ENCODE assay signal across 23 cellular contexts in genomic region chr3:117117188-117117936, GRCh38.
DNase-seq lines count a peak whose midpoint lies in the region; ATAC-seq, FAIRE-seq and TF ChIP-seq lines count a peak whose summit lies in the region.
"Had no signal": no experiment of that assay in that cellular context is flagged by ENCODE, and none has a peak within 500 bp of the region (broad histone marks: within the 10 kb centered on the region; RNA-seq: fewer than 3 reads in every experiment).

No MANE protein-coding gene starts in this region.

- H3K79me2 ChIP-seq in H1 (ENCODE audit: control insufficient read depth in 1 of 2, insufficient read depth in 2 of 2, low read length in 2 of 2) (no peaks in the 10 kb centered on the region), neural progenitor cell (ENCODE audit: low read depth) (no peaks in the 10 kb centered on the region), HepG2 (ENCODE audit: insufficient read depth, low read length) (no peaks in the 10 kb centered on the region)

- no peaks in the 10 kb centered on the region for H3K23me2 ChIP-seq in H1 (ENCODE audit: low read depth, low read length)

- H3K4me1 ChIP-seq in IMR-90 (ENCODE audit: control insufficient read depth, insufficient read depth, low read length) (peaks cover 2% of the 10 kb centered on the region; the same call in 1 of the 2 replicates), H1 (replicated peaks in 1 of 4; ENCODE audit: control insufficient read depth in 3 of 4, insufficient read depth in 4 of 4, low read length in 3 of 4) (peaks cover 0 to 6% (median 4%) of the 10 kb centered on the region in 4 experiments; a peak in 3 of 7 replicates), neural progenitor cell (peaks cover 35% of the 10 kb centered on the region), HepG2 (ENCODE audit: insufficient read depth, low read length) (no peaks in the 10 kb centered on the region)

- no peak overlapping the region for H3K18ac ChIP-seq in IMR-90 (ENCODE audit: low read depth, low read length)
- H3K18ac ChIP-seq in H1 (ENCODE audit: extremely low read depth, low read length), result no peak overlapping the region

- H2BK20ac ChIP-seq in IMR-90 (ENCODE audit: low read depth, low read length), result no peak overlapping the region
- no peak overlapping the region for H2BK20ac ChIP-seq in H1 (ENCODE audit: low read length)

- H2AK5ac ChIP-seq in IMR-90 (ENCODE audit: low read depth, low read length) (no peak overlapping the region), H1 (ENCODE audit: low read depth, low read length) (no peak overlapping the region)

- H4K5ac ChIP-seq in IMR-90 (ENCODE audit: low read depth, low read length) (no peak overlapping the region), H1 (ENCODE audit: insufficient read length, low read depth, low read length) (no peak overlapping the region)

- H3K9me3 ChIP-seq in IMR-90 (ENCODE audit: control insufficient read depth, insufficient read depth, low read length) (no peaks in the 10 kb centered on the region), H1 (ENCODE audit: insufficient read depth in 2 of 2, low read depth in 1 of 2, low read length in 1 of 2) (no peaks in the 10 kb centered on the region), neural progenitor cell (ENCODE audit: low read depth) (no peaks in the 10 kb centered on the region), HepG2 (ENCODE audit: low read length) (no peaks in the 10 kb centered on the region)
- H3K9me3 ChIP-seq: HAP-1, SJSA1 had no signal

- H3K27me3 Mint-ChIP-seq in neural progenitor cell (ENCODE audit: insufficient read depth, low read depth), result peaks cover 2% of the 10 kb centered on the region
- H3K27me3 Mint-ChIP-seq: IgD-negative memory B cell had no signal

- TF ChIP-seq RAD21 in IMR-90 (IDR thresholded peaks at IDR 0.05; ENCODE audit: low read length), result no peak
- no peak for TF ChIP-seq RAD21 in H1 (IDR thresholded peaks at IDR 0.05 in 1 of 2, conservative IDR thresholded peaks at IDR 0.05 in 1 of 2; ENCODE audit: low read depth in 2 of 2, low read length in 2 of 2)
- TF ChIP-seq RAD21 in HepG2 (CRISPR knock-in tag; IDR thresholded peaks at IDR 0.05), result no peak

- intact Hi-C loops in IMR-90 (cut with micrococcal nuclease) (no loop called here), HepG2 (cut with micrococcal nuclease; ENCODE audit: unreplicated experiment) (no loop called here)

- FAIRE-seq in H1 (lab: Jason Lieb, UNC), result no peak
- FAIRE-seq in HepG2 (lab: Jason Lieb, UNC), result no peak
- FAIRE-seq: RCC 7860 had no signal

- TF ChIP-seq POLR2A in IMR-90 (IDR thresholded peaks at IDR 0.05; ENCODE audit: low read depth, low read length) (no peak), H1 (IDR thresholded peaks at IDR 0.05; ENCODE audit: control extremely low read depth in 1 of 2, low read depth in 2 of 2, low read length in 2 of 2) (no peak), HepG2 (IDR thresholded peaks at IDR 0.05; ENCODE audit: insufficient read depth in 1 of 2, low read depth in 2 of 2, low read length in 2 of 2) (no peak)

- H3K23ac ChIP-seq in IMR-90 (ENCODE audit: low read depth, low read length) (no peak overlapping the region), H1 (ENCODE audit: insufficient read length) (no peak overlapping the region)

- H2BK15ac ChIP-seq in IMR-90 (ENCODE audit: low read depth, low read length) (no peak overlapping the region), H1 (ENCODE audit: low read length) (no peak overlapping the region)

- no peak overlapping the region for H3K4ac ChIP-seq in IMR-90 (ENCODE audit: low read depth, low read length)
- no peak overlapping the region for H3K4ac ChIP-seq in H1 (replicated peaks; ENCODE audit: insufficient read length, low read depth, low read length)

- H3K56ac ChIP-seq in IMR-90 (ENCODE audit: extremely low read depth, insufficient read depth, low read length) (no peak overlapping the region), H1 (replicated peaks; ENCODE audit: insufficient read length, low read depth, low read length) (no peak overlapping the region)

- H3K4me3 ChIP-seq in IMR-90 (ENCODE audit: insufficient read depth, low read depth, low read length) (no peak overlapping the region), H1 (ENCODE audit: extremely low read depth in 1 of 4, insufficient read depth in 2 of 4, low read depth in 3 of 4, low read length in 4 of 4) (no peak overlapping the region), neural progenitor cell (no peak overlapping the region), HepG2 (replicated peaks in 1 of 3; ENCODE audit: insufficient read depth in 1 of 3, low read depth in 2 of 3, low read length in 3 of 3) (no peak overlapping the region)
- H3K4me3 ChIP-seq: HAP-1, SJSA1 had no signal

- ATAC-seq in IMR-90 (ENCODE audit: low read depth) (no peak; the same call in 1 of the 2 replicates), HepG2 (no peak)

- no peak overlapping the region for H2BK12ac ChIP-seq in H1 (ENCODE audit: low read depth, low read length)

- WGBS in IMR-90 (ENCODE audit: extremely low coverage in 2 of 2, insufficient read length in 1 of 2), 2 experiments, result no CpG with 5 or more reads among the region's 2 CpGs
- 85% methylated on average over 2 of the region's 2 CpGs; no CpG with 5 or more reads in 1 of the 2 experiments for WGBS in H1 (ENCODE audit: extremely low coverage in 1 of 2, insufficient coverage in 1 of 2, insufficient read length in 1 of 2, insufficient replicate concordance in 2 of 2, low coverage in 1 of 2, low lambda C conversion rate in 2 of 2, missing lambda C conversion rate in 1 of 2), 2 experiments
- 2% methylated on average over 2 of the region's 2 CpGs for WGBS in HepG2 (ENCODE audit: low lambda C conversion rate)

- BruUV-seq in IMR-90 (replicated peaks; lab: Mats Ljungman, UMichigan) (no TSS peak), HepG2 (replicated peaks; lab: Mats Ljungman, UMichigan) (no TSS peak)

- no peaks in the 10 kb centered on the region for H3K9me1 ChIP-seq in IMR-90 (ENCODE audit: insufficient read depth, low read length)

- H3K36me3 ChIP-seq in IMR-90 (ENCODE audit: control insufficient read depth, insufficient read depth, low read length), result no peaks in the 10 kb centered on the region
- H3K36me3 ChIP-seq in H1 (ENCODE audit: control insufficient read depth in 2 of 4, insufficient read depth in 4 of 4, low read length in 3 of 4), result no peaks in the 10 kb centered on the region
- H3K36me3 ChIP-seq in neural progenitor cell, result no peaks in the 10 kb centered on the region
- no peaks in the 10 kb centered on the region for H3K36me3 ChIP-seq in HepG2 (replicated peaks in 1 of 2; ENCODE audit: control insufficient read depth in 1 of 2, insufficient read depth in 2 of 2, low read length in 2 of 2)
- H3K36me3 ChIP-seq: HAP-1, SJSA1 had no signal

- dilution Hi-C loops in IMR-90 (cut with HindIII; ENCODE audit: low sequenced_read_pairs, unreplicated experiment), result no loop called here

- TF ChIP-seq EP300 in H1 (IDR thresholded peaks at IDR 0.05; ENCODE audit: borderline replicate concordance in 1 of 2, low read depth in 2 of 2, low read length in 2 of 2) (no peak), HepG2 (IDR thresholded peaks at IDR 0.05; ENCODE audit: low read depth in 2 of 2, low read length in 2 of 2) (no peak), HepG2 (CRISPR knock-in tag; IDR thresholded peaks at IDR 0.05; ENCODE audit: borderline replicate concordance) (no peak)

- H3K9me3 Mint-ChIP-seq in neural progenitor cell, result no peaks in the 10 kb centered on the region
- H3K9me3 Mint-ChIP-seq: IgD-negative memory B cell had no signal

- H4K20me1 ChIP-seq in IMR-90 (ENCODE audit: insufficient read depth, low read length) (no peaks in the 10 kb centered on the region), H1 (replicated peaks in 1 of 2; ENCODE audit: control insufficient read depth in 1 of 2, insufficient read depth in 2 of 2, low read length in 2 of 2) (no peaks in the 10 kb centered on the region), neural progenitor cell (ENCODE audit: low read depth) (no peaks in the 10 kb centered on the region), HepG2 (ENCODE audit: insufficient read depth, low read length) (no peaks in the 10 kb centered on the region)

- peak; percentile 27 for DNase-seq in DMS53 (lab: John Stamatoyannopoulos, UW)
- DNase-seq in IMR-90, result no peak
- DNase-seq in H1 (ENCODE audit: low read depth in 1 of 2, low spot score in 2 of 2), result no peak
- no peak for DNase-seq in neural progenitor cell (ENCODE audit: low spot score)
- no peak for DNase-seq in Ammon's horn (ENCODE audit: low spot score)
- DNase-seq in GM19238 (ENCODE audit: insufficient read length, low spot score), result no peak
- no peak for DNase-seq in stimulated activated naive CD4-positive, alpha-beta T cell treated with Interleukin-2 at 50 U/mL for 16 hours (lab: John Stamatoyannopoulos, UW)
- DNase-seq in HepG2 (ENCODE audit: low spot score), result no peak
- DNase-seq: AML-193, EL, GF-D8, NCI-H1694, NCI-H2081 treated with DMSO at 0.1 percent for 48 hours, NCI-H2171 treated with DMSO at 0.1 percent for 48 hours, NCI-H524 treated with DMSO at 0.1 percent for 48 hours, NCI-H82, SW 1271 had no signal

- H2AFZ ChIP-seq in IMR-90 (replicated peaks; ENCODE audit: low read length, poor library complexity) (no peak overlapping the region), H1 (ENCODE audit: low read length) (0 out of 2 replicates have a peak overlapping the region, but pooled peaks have one; percentile 40), neural progenitor cell (replicated peaks) (peak overlapping the region; percentile 54), HepG2 (ENCODE audit: low read length) (no peak overlapping the region)

- H3K79me1 ChIP-seq in IMR-90 (ENCODE audit: low read depth in 1 of 2, low read length in 2 of 2), result no peaks in the 10 kb centered on the region
- H3K79me1 ChIP-seq in H1 (ENCODE audit: low read depth, low read length), result no peaks in the 10 kb centered on the region

- no peaks in the 10 kb centered on the region for H3K36me3 Mint-ChIP-seq in neural progenitor cell

- H2BK120ac ChIP-seq in IMR-90 (ENCODE audit: low read depth, low read length), result no peak overlapping the region
- H2BK120ac ChIP-seq in H1 (replicated peaks; ENCODE audit: low read depth, low read length), result no peak overlapping the region

- H3K14ac ChIP-seq in IMR-90 (replicated peaks; ENCODE audit: low read depth, low read length) (no peak overlapping the region), H1 (ENCODE audit: insufficient read length) (no peak overlapping the region)

- H3K27me3 ChIP-seq in IMR-90 (ENCODE audit: control insufficient read depth, insufficient read depth, low read length) (no peaks in the 10 kb centered on the region), H1 (replicated peaks in 1 of 4; ENCODE audit: control insufficient read depth in 3 of 4, extremely low read depth in 1 of 4, insufficient read depth in 3 of 4, low read length in 3 of 4) (peaks cover 0 to 1% (median 0%) of the 10 kb centered on the region in 4 experiments; a peak in 1 of 7 replicates), neural progenitor cell (no peaks in the 10 kb centered on the region), HepG2 (ENCODE audit: control insufficient read depth in 1 of 2, insufficient read depth in 2 of 2, low read length in 2 of 2) (no peaks in the 10 kb centered on the region)
- H3K27me3 ChIP-seq: SJSA1 had no signal

- CTCF ChIA-PET in IMR-90 (lab: Yijun Ruan, JAX), result no interaction called here
- CTCF ChIA-PET in H1 (lab: Charles Lee; ENCODE audit: partially characterized antibody), result interaction anchor here (0.5 to 1.7 kb wide), 2 partner anchors 57 to 509 kb away, joined by 3 to 5 read pairs; no protein-coding TSS in a partner anchor
- CTCF ChIA-PET in HepG2 (lab: Yijun Ruan, JAX; ENCODE audit: low intra/inter-chr PET ratio, low total read pairs), result no interaction called here

- H2BK5ac ChIP-seq in IMR-90 (ENCODE audit: low read depth, low read length, poor library complexity, severe bottlenecking) (no peak overlapping the region), H1 (ENCODE audit: low read depth, low read length) (no peak overlapping the region)

- POLR2A ChIA-PET in IMR-90 (lab: Charles Lee; ENCODE audit: unreplicated experiment), result no interaction called here
- POLR2A ChIA-PET in H1 (lab: Charles Lee; ENCODE audit: partially characterized antibody), result interaction anchor here (1.3 kb wide), 1 partner anchor 13 kb away, joined by 3 read pairs; no protein-coding TSS in a partner anchor
- POLR2A ChIA-PET in HepG2 (lab: Yijun Ruan, JAX), result no interaction called here

- H3K27ac Mint-ChIP-seq in neural progenitor cell, result no peak overlapping the region
- H3K27ac Mint-ChIP-seq: IgD-negative memory B cell had no signal

- no peak overlapping the region for H4K8ac ChIP-seq in IMR-90 (ENCODE audit: low read depth in 2 of 2, low read length in 2 of 2)
- no peak overlapping the region for H4K8ac ChIP-seq in H1 (ENCODE audit: extremely low read depth, insufficient read depth, low read length)

- H3K4me2 ChIP-seq in IMR-90 (ENCODE audit: low read depth, low read length), result no peak overlapping the region
- H3K4me2 ChIP-seq in H1 (ENCODE audit: insufficient read depth in 1 of 2, low read depth in 2 of 2, low read length in 2 of 2), result no peak overlapping the region
- no peak overlapping the region for H3K4me2 ChIP-seq in neural progenitor cell
- no peak overlapping the region for H3K4me2 ChIP-seq in HepG2 (ENCODE audit: low read depth, low read length)

- peaks cover 19% of the 10 kb centered on the region for H3K4me1 Mint-ChIP-seq in neural progenitor cell

- H4K91ac ChIP-seq in IMR-90 (ENCODE audit: insufficient read depth, low read depth, low read length) (no peak overlapping the region), H1 (replicated peaks; ENCODE audit: insufficient read length, low read length) (no peak overlapping the region)

- H3K4me3 Mint-ChIP-seq in neural progenitor cell, result no peak overlapping the region
- H3K4me3 Mint-ChIP-seq: IgD-negative memory B cell had no signal

- peak overlapping the region; percentile 20 for H2AK9ac ChIP-seq in IMR-90 (replicated peaks; ENCODE audit: low read depth, low read length, poor library complexity)

- peaks cover 10% of the 10 kb centered on the region for H3F3A ChIP-seq in neural progenitor cell (ENCODE audit: low read depth)

- H3K27ac ChIP-seq in IMR-90 (ENCODE audit: insufficient read depth, low read length), result no peak overlapping the region
- no peak overlapping the region for H3K27ac ChIP-seq in H1 (ENCODE audit: low read depth, low read length)
- no peak overlapping the region for H3K27ac ChIP-seq in neural progenitor cell
- no peak overlapping the region for H3K27ac ChIP-seq in HepG2 (ENCODE audit: extremely low read length, insufficient read depth, low read length)
- H3K27ac ChIP-seq: C4-2B, HL-60, SJSA1 had no signal

- H3K9ac ChIP-seq in IMR-90 (ENCODE audit: low read depth, low read length) (no peak overlapping the region), H1 (replicated peaks in 1 of 4; ENCODE audit: extremely low read depth in 1 of 4, low read depth in 3 of 4, low read length in 3 of 4) (no peak overlapping the region), neural progenitor cell (no peak overlapping the region), HepG2 (ENCODE audit: insufficient read depth, low read depth, low read length) (no peak overlapping the region)

- in situ Hi-C loops in IMR-90 (cut with MboI; ENCODE audit: low sequenced_read_pairs) (no loop called here), HepG2 (cut with HindIII; ENCODE audit: extremely low pct_ligation_motif_present, low pct_unique_long_range_greater_than_20kb) (no loop called here)

- no peak for TF ChIP-seq CTCF in IMR-90 (conservative IDR thresholded peaks at IDR 0.05; ENCODE audit: low read depth, low read length)
- no peak for TF ChIP-seq CTCF in H1 (IDR thresholded peaks at IDR 0.05; ENCODE audit: control extremely low read depth in 1 of 3, insufficient read depth in 1 of 3, low read depth in 1 of 3, low read length in 3 of 3)
- no peak for TF ChIP-seq CTCF in neural progenitor cell (IDR thresholded peaks at IDR 0.05)
- no peak for TF ChIP-seq CTCF in HepG2 (CRISPR knock-in tag; IDR thresholded peaks at IDR 0.05)

Comparison
In these comparisons a context has a peak if more than half of its experiments do, and no peak if none do; other contexts are left out.
1. H2AFZ ChIP-seq: peak in H1 (single experiment) and neural progenitor cell (single experiment); none in IMR-90 (single experiment) and HepG2 (single experiment).